8 cellular contexts compared by ENCODE assay signal in the genomic region with DNA sequence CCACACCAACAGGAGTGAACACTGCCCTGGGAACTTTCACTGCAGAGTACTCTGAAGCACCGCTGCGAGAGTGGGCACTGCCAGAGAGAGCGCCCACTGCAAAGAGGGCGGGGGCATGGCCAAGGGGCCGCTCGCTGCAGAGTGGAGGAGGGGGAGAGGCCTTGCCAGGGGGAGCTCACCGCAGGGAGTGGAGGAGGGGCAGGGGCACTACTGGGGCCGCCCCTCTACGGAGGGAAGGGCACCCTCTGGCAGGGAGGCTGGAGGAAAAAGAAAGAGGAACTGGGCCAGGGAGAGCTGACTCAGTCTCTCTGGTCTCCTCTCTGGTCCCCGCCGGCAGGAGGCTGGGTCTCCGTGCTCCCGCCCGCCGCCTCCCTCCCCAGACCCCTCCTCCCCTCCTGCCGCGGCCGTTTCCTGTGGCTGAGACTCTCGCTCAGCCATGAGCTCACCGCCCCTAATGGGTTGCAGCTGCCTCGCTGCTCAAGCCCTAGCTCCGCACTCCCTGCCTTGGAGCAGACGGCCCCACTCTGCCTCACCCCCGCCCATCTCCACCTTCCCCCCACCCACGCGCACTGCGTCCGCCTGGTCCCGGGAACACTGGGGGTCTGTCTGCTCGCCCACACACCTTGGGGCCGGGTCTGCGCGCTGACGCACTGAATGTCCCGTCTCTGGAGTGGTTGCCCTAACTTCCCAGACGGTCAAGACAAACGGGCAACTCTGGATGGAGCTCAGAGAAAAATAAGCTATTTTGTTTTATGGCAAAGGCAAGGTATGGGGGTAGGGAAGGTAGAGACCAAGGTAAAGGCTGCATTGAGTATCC. TPM values are rescaled to one million over a fixed set of nuclear protein-coding genes. Genes with fewer than 3 reads are reported as not detected.
DNase-seq lines count a peak whose midpoint lies in the region; ATAC-seq and TF ChIP-seq lines count a peak whose summit lies in the region.

No MANE protein-coding gene starts in this region.

- H3K27me3 ChIP-seq in BE2C (peaks cover 12% of the 10 kb centered on the region), endodermal cell (ENCODE audit: control insufficient read depth, insufficient read depth, low read length, poor library complexity, severe bottlenecking) (no peaks in the 10 kb centered on the region)

- H3K9me3 ChIP-seq in BE2C (no peaks in the 10 kb centered on the region), endodermal cell (ENCODE audit: control insufficient read depth, low read length) (no peaks in the 10 kb centered on the region)

- peak overlapping the region; percentile 95 for H3K27ac Mint-ChIP-seq in endodermal cell

- ATAC-seq in GM18907 (IDR thresholded peaks at IDR 0.05; ENCODE audit: unreplicated experiment): peak; percentile 68
- ATAC-seq in HG03103 (IDR thresholded peaks at IDR 0.05; ENCODE audit: low read depth, unreplicated experiment): peak; percentile 66

- H3K4me1 ChIP-seq in BE2C (peaks cover 20% of the 10 kb centered on the region), endodermal cell (ENCODE audit: control insufficient read depth, insufficient read depth, low read length) (peaks cover 4% of the 10 kb centered on the region)

- H3K36me3 ChIP-seq in BE2C (peaks cover 10% of the 10 kb centered on the region), endodermal cell (ENCODE audit: control insufficient read depth, insufficient read depth, low read length) (peaks cover 38% of the 10 kb centered on the region)

- H3K36me3 Mint-ChIP-seq in endodermal cell (ENCODE audit: low read depth): peaks cover 32% of the 10 kb centered on the region

- peaks cover 16% of the 10 kb centered on the region for H3K4me1 Mint-ChIP-seq in endodermal cell

- H3K9ac ChIP-seq in endodermal cell (ENCODE audit: extremely low read depth, low read length, poor library complexity, severe bottlenecking): peak overlapping the region; percentile 70

- no peak for TF ChIP-seq CTCF in BE2C (IDR thresholded peaks at IDR 0.05; ENCODE audit: low read depth, low read length)
- no peak for TF ChIP-seq CTCF in WI38 (IDR thresholded peaks at IDR 0.05; ENCODE audit: low read depth, low read length)
- peak; percentile 31 for TF ChIP-seq CTCF in endodermal cell (conservative IDR thresholded peaks at IDR 0.05)

- WGBS in endodermal cell (ENCODE audit: insufficient coverage in 1 of 2, insufficient read length in 1 of 2), 2 experiments: 2% methylated on average over 19 to 37 of the region's 37 CpGs

- peaks cover 8% of the 10 kb centered on the region for H3K27me3 Mint-ChIP-seq in endodermal cell (ENCODE audit: insufficient read depth)

- peak overlapping the region; percentile 86 for H3K4me3 Mint-ChIP-seq in endodermal cell

- DNase-seq in BE2C: peak; percentile 93
- DNase-seq in NCI-H2227 (lab: John Stamatoyannopoulos, UW; ENCODE audit: unreplicated experiment): peak; percentile 90
- DNase-seq in endodermal cell: peak; percentile 96
- DNase-seq in medulla oblongata (ENCODE audit: extremely low spot score): peak; percentile 90
- peak in 5 of 6 experiments; percentile 5 to 52 (median 36) for DNase-seq in stimulated activated naive CD4-positive, alpha-beta T cell (lab: John Stamatoyannopoulos, UW)

- peak overlapping the region; percentile 94 for H3K27ac ChIP-seq in endodermal cell (ENCODE audit: low read depth, low read length)

- no peaks in the 10 kb centered on the region for H3K9me3 Mint-ChIP-seq in endodermal cell

- H3K4me3 ChIP-seq in BE2C (ENCODE audit: low read depth, low read length): peak overlapping the region; percentile 84
- H3K4me3 ChIP-seq in WI38 (ENCODE audit: low read depth, low read length): peak overlapping the region; percentile 82
- H3K4me3 ChIP-seq in endodermal cell (ENCODE audit: low read length): peak overlapping the region; percentile 93

RNA-seq across cellular contexts. Expression of a gene that starts 1.3 kb away (rescaled TPM):
- polyA plus RNA-seq in BE2C (2012; ENCODE audit: insufficient read depth, insufficient read length, low read depth): 41.9 TPM
- 10 to 100 TPM; 71.1 to 73.5 TPM for total RNA-seq in endodermal cell
- polyA plus RNA-seq in endodermal cell (2013, experiment 1 of 2): 65.4 TPM
- polyA plus RNA-seq in endodermal cell (2013, experiment 2 of 2): 71.9 TPM

RNA-seq across cellular contexts. Expression of a gene that starts 13.8 kb away (rescaled TPM):
- polyA plus RNA-seq in BE2C (2012; ENCODE audit: insufficient read depth, insufficient read length, low read depth): not detected
- not detected for total RNA-seq in endodermal cell
- polyA plus RNA-seq in endodermal cell (2013, experiment 1 of 2): not detected
- not detected for polyA plus RNA-seq in endodermal cell (2013, experiment 2 of 2)

RNA-seq across cellular contexts. Expression of a gene that starts 27.0 kb away (rescaled TPM):
- polyA plus RNA-seq in BE2C (2012; ENCODE audit: insufficient read depth, insufficient read length, low read depth): 78.8 TPM
- total RNA-seq in endodermal cell: 10 to 100 TPM; 43.4 to 59.6 TPM
- 123 TPM for polyA plus RNA-seq in endodermal cell (2013, experiment 1 of 2)
- polyA plus RNA-seq in endodermal cell (2013, experiment 2 of 2): 104 TPM

RNA-seq across cellular contexts. Expression of a gene that starts 29.3 kb away (rescaled TPM):
- not detected for polyA plus RNA-seq in BE2C (2012; ENCODE audit: insufficient read depth, insufficient read length, low read depth)
- not detected for total RNA-seq in endodermal cell
- polyA plus RNA-seq in endodermal cell (2013, experiment 1 of 2): not detected
- not detected for polyA plus RNA-seq in endodermal cell (2013, experiment 2 of 2)

RNA-seq across cellular contexts. Expression of a gene that starts 29.4 kb away (rescaled TPM):
- polyA plus RNA-seq in BE2C (2012; ENCODE audit: insufficient read depth, insufficient read length, low read depth): 4.6 TPM
- under 1 TPM; 0.40 to 0.49 TPM for total RNA-seq in endodermal cell
- polyA plus RNA-seq in endodermal cell (2013, experiment 1 of 2): 2.1 TPM
- polyA plus RNA-seq in endodermal cell (2013, experiment 2 of 2): 1.8 TPM

Comparison
In these comparisons a context has a peak if more than half of its experiments do, and no peak if none do; other contexts are left out.
1. Peak in every context shown above with its lines: DNase-seq, ATAC-seq, H3K4me3 ChIP-seq and H3K27ac ChIP-seq.
2. DNase-seq: peak in every context shown above with its lines; median percentile 96 in endodermal cell; 93 in BE2C; 90 in NCI-H2227; 90 in medulla oblongata; 36 in stimulated activated naive CD4-positive, alpha-beta T cell.